9 cellular contexts compared by ENCODE assay signal in the genomic region with DNA sequence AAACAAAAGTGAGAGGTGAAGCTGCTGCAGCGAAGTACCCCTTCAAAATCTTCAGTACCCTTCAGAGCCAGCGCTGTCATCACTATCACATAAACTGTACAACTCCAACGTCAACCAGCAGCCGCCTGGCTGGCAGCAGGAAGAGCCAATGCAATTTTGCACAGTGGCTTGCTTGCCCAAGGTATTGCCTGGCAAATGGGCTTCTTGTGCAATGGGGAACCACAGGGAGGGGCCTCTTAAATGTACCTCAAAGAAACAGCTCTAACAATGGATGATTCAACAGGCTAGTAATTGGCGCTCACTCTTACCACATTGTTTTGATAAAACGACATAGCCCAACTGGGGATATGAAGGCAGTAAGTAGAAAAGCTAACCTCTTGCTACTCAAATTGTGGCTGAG.
DNase-seq lines count a peak whose midpoint lies in the region; ATAC-seq, FAIRE-seq and TF ChIP-seq lines count a peak whose summit lies in the region.
"Had no signal": no experiment of that assay in that cellular context is flagged by ENCODE, and none has a peak within 500 bp of the region (broad histone marks: within the 10 kb centered on the region; RNA-seq: fewer than 3 reads in every experiment).

No MANE protein-coding gene starts in this region.

- no peak for TF ChIP-seq CTCF in MCF 10A (IDR thresholded peaks at IDR 0.05; ENCODE audit: unreplicated experiment)

- H3K27ac Mint-ChIP-seq in MCF 10A (ENCODE audit: low read depth, unreplicated experiment) = peak overlapping the region; percentile 92

- peak overlapping the region; percentile 67 for H3K4me3 Mint-ChIP-seq in MCF 10A (ENCODE audit: unreplicated experiment)

- POLR2A ChIA-PET in MCF 10A (lab: Yijun Ruan, JAX) = interaction anchor here (0.6 to 4.7 kb wide), 33 partner anchors 8 to 192 kb away, joined by 3 to 51 read pairs (median 6); a partner anchor contains a TSS

- H3K36me3 Mint-ChIP-seq in MCF 10A (ENCODE audit: insufficient read depth, unreplicated experiment) = no peaks in the 10 kb centered on the region

- ATAC-seq in HG02571 (IDR thresholded peaks at IDR 0.05; ENCODE audit: unreplicated experiment) = no peak

- H3K4me1 Mint-ChIP-seq in MCF 10A (ENCODE audit: insufficient read depth, unreplicated experiment) = peaks cover 71% of the 10 kb centered on the region

- DNase-seq in ELR (ENCODE audit: low read depth) (peak; percentile 88), RCC 7860 (ENCODE audit: low spot score) (peak; percentile 86), MCF 10A (ENCODE audit: unreplicated experiment) (peak; percentile 98), myocyte (ENCODE audit: low read depth) (peak; percentile 90), DMS153 (lab: John Stamatoyannopoulos, UW) (no peak), AG08396 (ENCODE audit: low spot score) (no peak), NCI-H146 (lab: John Stamatoyannopoulos, UW) (no peak)

- no peaks in the 10 kb centered on the region for H3K9me3 Mint-ChIP-seq in MCF 10A (ENCODE audit: unreplicated experiment)

- H3K27me3 Mint-ChIP-seq in MCF 10A (ENCODE audit: insufficient read depth, unreplicated experiment) = no peaks in the 10 kb centered on the region

- peak; percentile 80 for FAIRE-seq in RCC 7860 (lab: Jason Lieb, UNC)
- FAIRE-seq: H1 had no signal

- intact Hi-C loops in MCF 10A (cut with micrococcal nuclease) = loop anchor here (2.0 to 5.0 kb wide), 2 partner anchors 45 to 268 kb away; no protein-coding TSS in a partner anchor

- BruUV-seq in MCF 10A (replicated peaks; lab: Mats Ljungman, UMichigan) = no TSS peak

- CTCF ChIA-PET in MCF 10A (lab: Yijun Ruan, JAX) = interaction anchor here (0.7 to 2.8 kb wide), 5 partner anchors 45 to 100 kb away, joined by 3 to 15 read pairs (median 5); no protein-coding TSS in a partner anchor

Comparison
In these comparisons a context has a peak if more than half of its experiments do, and no peak if none do; other contexts are left out.
1. DNase-seq: peak in ELR (single experiment), RCC 7860 (single experiment), MCF 10A (single experiment) and myocyte (single experiment); none in DMS153 (single experiment), AG08396 (single experiment) and NCI-H146 (single experiment).